8 cellular contexts compared by ENCODE assay signal in the genomic region with DNA sequence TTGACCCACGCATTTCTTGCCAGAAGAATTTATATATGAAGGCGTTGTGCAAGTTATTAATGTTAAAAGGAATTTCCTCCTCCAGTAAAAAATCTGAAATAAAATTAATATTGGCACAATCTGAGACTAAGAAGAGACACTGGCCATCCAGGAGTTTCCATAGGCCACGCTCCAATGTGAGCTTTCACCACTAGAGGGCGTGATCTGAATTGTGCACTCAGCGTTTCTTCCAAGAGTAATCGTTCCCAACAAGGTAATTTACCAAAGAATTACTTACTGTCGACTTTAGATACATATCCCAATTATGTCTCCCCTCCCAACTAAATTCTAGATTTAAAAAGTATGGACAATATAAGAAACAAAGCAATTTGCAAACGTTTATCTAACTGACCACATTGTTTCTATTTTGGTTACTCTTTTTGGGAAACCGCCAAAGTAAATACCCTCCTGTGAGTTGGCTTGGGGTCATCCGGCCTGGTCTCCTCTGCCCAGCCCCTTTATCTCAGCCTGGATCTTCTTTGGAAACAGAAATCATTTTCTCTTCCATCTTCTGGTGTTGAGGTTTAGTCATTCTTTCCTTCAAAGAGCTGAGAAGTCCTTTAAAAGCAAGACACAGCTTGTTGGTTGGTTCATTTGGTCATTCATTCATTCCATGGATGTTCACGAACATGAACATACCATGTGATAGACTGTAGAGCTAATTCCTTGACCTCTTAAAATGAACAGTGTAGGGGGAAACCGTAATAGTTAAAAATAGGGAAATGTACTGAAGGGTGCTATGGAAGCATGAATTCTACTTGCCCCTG.
A peak's percentile ranks its signal among the peaks of the same experiment; 100 is the strongest.
DNase-seq lines count a peak whose midpoint lies in the region; ATAC-seq, FAIRE-seq and TF ChIP-seq lines count a peak whose summit lies in the region.

No MANE protein-coding gene starts in this region.

- H3K4me1 Mint-ChIP-seq in nephron progenitor cell, result peaks cover 31% of the 10 kb centered on the region

- DNase-seq in NCI-H2107 (lab: John Stamatoyannopoulos, UW) (peak; percentile 9), erythroblast (lab: John Stamatoyannopoulos, UW) (peak; percentile 38 to 68), nephron progenitor cell (peak; percentile 72), urothelium cell line (ENCODE audit: low spot score) (peak; percentile 76)
- DNase-seq in activated CD4-positive, alpha-beta T cell treated with anti-CD3 and anti-CD28 coated beads, Interleukin-2, amount 50 U/mL, for 48 hours, result peak; percentile 55 to 68

- ATAC-seq in GM19351 (IDR thresholded peaks at IDR 0.05; ENCODE audit: unreplicated experiment), result no peak

- TF ChIP-seq CTCF in 22Rv1 (IDR thresholded peaks at IDR 0.05) (peak; percentile 96), nephron progenitor cell (IDR thresholded peaks at IDR 0.05) (peak; percentile 89)

- H3K4me3 Mint-ChIP-seq in nephron progenitor cell, result no peak overlapping the region

- H3K27me3 Mint-ChIP-seq in nephron progenitor cell (ENCODE audit: low read depth, poor library complexity), result peaks cover 3% of the 10 kb centered on the region

- no peak for TF ChIP-seq POLR2A in erythroblast (IDR thresholded peaks at IDR 0.05; ENCODE audit: low read length)

- FAIRE-seq in G401.6 (lab: Jason Lieb, UNC) (peak; percentile 94), urothelium cell line (lab: Jason Lieb, UNC) (peak; percentile 53)

- no peak overlapping the region for H3K27ac Mint-ChIP-seq in nephron progenitor cell

- no peak overlapping the region for H3K27ac ChIP-seq in 22Rv1

- peaks cover 12% of the 10 kb centered on the region for H3K36me3 Mint-ChIP-seq in nephron progenitor cell (ENCODE audit: low read depth)

- peaks cover 12% of the 10 kb centered on the region for H3K9me3 Mint-ChIP-seq in nephron progenitor cell

Comparison
In these comparisons a context has a peak if more than half of its experiments do, and no peak if none do; other contexts are left out.
1. DNase-seq: peak in every context shown above with its lines; median percentile 76 in urothelium cell line; 72 in nephron progenitor cell; 62 in activated CD4-positive, alpha-beta T cell treated with anti-CD3 and anti-CD28 coated beads, Interleukin-2, amount 50 U/mL, for 48 hours; 53 in erythroblast; 9 in NCI-H2107.